In genomic region chr10:35268323-35268722, GRCh38 we compare ENCODE assay signal across 19 cellular contexts.
DNase-seq lines count a peak whose midpoint lies in the region; ATAC-seq and TF ChIP-seq lines count a peak whose summit lies in the region.
"Had no signal": no experiment of that assay in that cellular context is flagged by ENCODE, and none has a peak within 500 bp of the region (broad histone marks: within the 10 kb centered on the region; RNA-seq: fewer than 3 reads in every experiment).

No MANE protein-coding gene starts in this region.

- H3K9me3 ChIP-seq in A673 (ENCODE audit: low read depth, low read length, poor library complexity, severe bottlenecking) (no peaks in the 10 kb centered on the region), hepatocyte (ENCODE audit: low read depth) (no peaks in the 10 kb centered on the region), osteoblast (ENCODE audit: low read depth, low read length) (no peaks in the 10 kb centered on the region)
- H3K9me3 ChIP-seq: MG63, SJSA1 had no signal

- no peaks in the 10 kb centered on the region for H3K36me3 ChIP-seq in A673 (ENCODE audit: insufficient read depth, low read length, poor library complexity, severe bottlenecking)
- H3K36me3 ChIP-seq in GM23338 (ENCODE audit: insufficient read depth) = no peaks in the 10 kb centered on the region
- no peaks in the 10 kb centered on the region for H3K36me3 ChIP-seq in hepatocyte (replicated peaks; ENCODE audit: insufficient read depth, low read depth)
- H3K36me3 ChIP-seq in osteoblast (ENCODE audit: insufficient read depth, low read length) = no peaks in the 10 kb centered on the region
- H3K36me3 ChIP-seq: MG63, SJSA1 had no signal

- no peak overlapping the region for H3K4me3 Mint-ChIP-seq in GM23338

- no peak overlapping the region for H3K27ac Mint-ChIP-seq in GM23338

- 82% methylated on average over 3 of the region's 3 CpGs for WGBS in hepatocyte (ENCODE audit: low lambda C conversion rate, missing lambda C conversion rate)

- ATAC-seq in GM23338 = no peak
- no peak for ATAC-seq in GM21360 (IDR thresholded peaks at IDR 0.05; ENCODE audit: unreplicated experiment)

- no peaks in the 10 kb centered on the region for H3K36me3 Mint-ChIP-seq in GM23338 (ENCODE audit: low read depth)

- H3K4me1 ChIP-seq in A673 (ENCODE audit: insufficient read depth, low read length, poor library complexity, severe bottlenecking) = peaks cover 45% of the 10 kb centered on the region
- H3K4me1 ChIP-seq in GM23338 (ENCODE audit: insufficient read depth) = no peaks in the 10 kb centered on the region
- peaks cover 14% of the 10 kb centered on the region for H3K4me1 ChIP-seq in hepatocyte (ENCODE audit: insufficient read depth)
- peaks cover 4% of the 10 kb centered on the region for H3K4me1 ChIP-seq in osteoblast (ENCODE audit: insufficient read depth, low read length)

- peaks cover 8% of the 10 kb centered on the region for H3K4me1 Mint-ChIP-seq in GM23338

- H3K4me2 ChIP-seq in GM23338 (no peak overlapping the region), hepatocyte (no peak overlapping the region), osteoblast (ENCODE audit: insufficient read depth, low read length) (no peak overlapping the region)
- H3K4me2 ChIP-seq: PC-9 had no signal

- CTCF ChIA-PET in A673 (lab: Charles Lee) = interaction anchor here (0.5 kb wide), 1 partner anchor 30 kb away, joined by 7 read pairs; no protein-coding TSS in a partner anchor

- POLR2A ChIA-PET in A673 (lab: Charles Lee; ENCODE audit: low non-redundant PET) = no interaction called here

- intact Hi-C loops in A673 (cut with micrococcal nuclease; ENCODE audit: unreplicated experiment) = loop anchor here (10.0 kb wide), 2 partner anchors 326 to 1366 kb away; no protein-coding TSS in a partner anchor

- peak overlapping the region; percentile 81 for H2AFZ ChIP-seq in GM23338
- H2AFZ ChIP-seq in hepatocyte = no peak overlapping the region
- no peak overlapping the region for H2AFZ ChIP-seq in osteoblast (ENCODE audit: low read length)
- H2AFZ ChIP-seq: PC-9 had no signal

- no peaks in the 10 kb centered on the region for H3K9me3 Mint-ChIP-seq in GM23338

- peak; percentile 39 for DNase-seq in A673 (ENCODE audit: low spot score)
- no peak for DNase-seq in GM23338 (ENCODE audit: low spot score)
- DNase-seq in hepatocyte (ENCODE audit: low spot score) = no peak
- peak; percentile 58 for DNase-seq in osteoblast (ENCODE audit: insufficient read length, low spot score, missing footprints)
- DNase-seq in LoVo (ENCODE audit: low spot score) = no peak
- no peak for DNase-seq in kidney tubule cell (ENCODE audit: low spot score)
- DNase-seq: DMS79 treated with DMSO at 0.1 percent for 48 hours, H7, Karpas-422, MG63, NCI-H1048, NCI-H1436, NCI-H1930, NCI-H345, NCI-H524 treated with DMSO at 0.1 percent for 48 hours, PC-9 had no signal

- no peaks in the 10 kb centered on the region for H3K27me3 ChIP-seq in A673 (replicated peaks; ENCODE audit: insufficient read depth, low read depth, low read length, poor library complexity)
- H3K27me3 ChIP-seq in GM23338 (ENCODE audit: insufficient read depth) = no peaks in the 10 kb centered on the region
- no peaks in the 10 kb centered on the region for H3K27me3 ChIP-seq in hepatocyte
- no peaks in the 10 kb centered on the region for H3K27me3 ChIP-seq in osteoblast (ENCODE audit: insufficient read depth, low read length)
- H3K27me3 ChIP-seq: MG63, SJSA1 had no signal

- peaks cover 5% of the 10 kb centered on the region for H3K27me3 Mint-ChIP-seq in GM23338 (ENCODE audit: insufficient read depth, low read depth, poor library complexity)

- H3K27ac ChIP-seq in A673 (ENCODE audit: low read depth, low read length, poor library complexity, severe bottlenecking) (peak overlapping the region; percentile 99), GM23338 (ENCODE audit: low read depth) (no peak overlapping the region), hepatocyte (peak overlapping the region; percentile 33), osteoblast (ENCODE audit: low read depth, low read length) (no peak overlapping the region)
- H3K27ac ChIP-seq: C4-2B, PC-9, SJSA1 had no signal

- H3K79me2 ChIP-seq in GM23338 (replicated peaks; ENCODE audit: insufficient read depth) (no peaks in the 10 kb centered on the region), hepatocyte (no peaks in the 10 kb centered on the region), osteoblast (ENCODE audit: insufficient read depth, low read length) (no peaks in the 10 kb centered on the region)

- H3K9me2 ChIP-seq in GM23338 (ENCODE audit: insufficient read depth) (no peaks in the 10 kb centered on the region), hepatocyte (replicated peaks; ENCODE audit: insufficient read depth) (no peaks in the 10 kb centered on the region)

- no TSS peak for BruUV-seq in A673 (replicated peaks; lab: Mats Ljungman, UMichigan)

- TF ChIP-seq CTCF in A673 (conservative IDR thresholded peaks at IDR 0.05; ENCODE audit: low read depth, low read length) (no peak), GM23338 (conservative IDR thresholded peaks at IDR 0.05; ENCODE audit: low read depth in 2 of 2) (no peak), hepatocyte (IDR thresholded peaks at IDR 0.05; ENCODE audit: poor library complexity) (no peak), osteoblast (IDR thresholded peaks at IDR 0.05; ENCODE audit: extremely low read depth, low read depth, low read length) (no peak)

- H3K4me3 ChIP-seq in A673 (ENCODE audit: low read depth, low read length, poor library complexity, severe bottlenecking) (no peak overlapping the region), GM23338 (no peak overlapping the region), hepatocyte (no peak overlapping the region), osteoblast (ENCODE audit: insufficient read depth, low read length) (no peak overlapping the region)
- H3K4me3 ChIP-seq: MG63, PC-9, SJSA1 had no signal

- H4K20me1 ChIP-seq in GM23338 (replicated peaks; ENCODE audit: insufficient read depth) = no peaks in the 10 kb centered on the region
- no peaks in the 10 kb centered on the region for H4K20me1 ChIP-seq in hepatocyte (ENCODE audit: insufficient read depth, poor library complexity, severe bottlenecking)
- no peaks in the 10 kb centered on the region for H4K20me1 ChIP-seq in osteoblast (ENCODE audit: insufficient read depth, low read length)

- H3F3A ChIP-seq in GM23338 (replicated peaks; ENCODE audit: low read depth) = no peaks in the 10 kb centered on the region

TF ChIP-seq in GM23338, 12 proteins besides CTCF, POLR2A, EP300 and RAD21:
- no peak for TF ChIP-seq ZNF331 (CRISPR knock-in tag; IDR thresholded peaks at IDR 0.05; ENCODE audit: low read depth)

Comparison
In these comparisons a context has a peak if more than half of its experiments do, and no peak if none do; other contexts are left out.
1. DNase-seq: peak in A673 (single experiment) and osteoblast (single experiment); none in GM23338 (single experiment), hepatocyte (single experiment), LoVo (single experiment) and kidney tubule cell (single experiment).
2. H3K27ac ChIP-seq: peak in A673 (single experiment) and hepatocyte (single experiment); none in GM23338 (single experiment) and osteoblast (single experiment).